Comparison of ENCODE assay signal across 18 cellular contexts in genomic region chr19:35511337-35511736, GRCh38. TPM values are rescaled to one million over a fixed set of nuclear protein-coding genes. Genes with fewer than 3 reads are reported as not detected.
DNase-seq lines count a peak whose midpoint lies in the region; ATAC-seq and TF ChIP-seq lines count a peak whose summit lies in the region.
"Had no signal": no experiment of that assay in that cellular context is flagged by ENCODE, and none has a peak within 500 bp of the region (broad histone marks: within the 10 kb centered on the region; RNA-seq: fewer than 3 reads in every experiment).

No MANE protein-coding gene starts in this region.

- H3K27ac Mint-ChIP-seq in natural killer cell: no peak overlapping the region
- no peak overlapping the region for H3K27ac Mint-ChIP-seq in natural killer cell treated with Interleukin-12 subunit alpha and Interleukin-12 subunit beta and Interleukin-15 and Interleukin-18, amount 100 ng/mL, for 72 hours
- no peak overlapping the region for H3K27ac Mint-ChIP-seq in central memory CD8-positive, alpha-beta T cell (ENCODE audit: low read depth)
- no peak overlapping the region for H3K27ac Mint-ChIP-seq in nephron
- peak overlapping the region in 1 of 10 donors; percentile 44 for H3K27ac Mint-ChIP-seq in naive thymus-derived CD8-positive, alpha-beta T cell

- H3K36me3 Mint-ChIP-seq in natural killer cell: no peaks in the 10 kb centered on the region
- no peaks in the 10 kb centered on the region for H3K36me3 Mint-ChIP-seq in natural killer cell treated with Interleukin-12 subunit alpha and Interleukin-12 subunit beta and Interleukin-15 and Interleukin-18, amount 100 ng/mL, for 72 hours
- H3K36me3 Mint-ChIP-seq in central memory CD8-positive, alpha-beta T cell (ENCODE audit: insufficient read depth): peaks cover 4% of the 10 kb centered on the region
- no peaks in the 10 kb centered on the region for H3K36me3 Mint-ChIP-seq in nephron (ENCODE audit: low read depth)
- H3K36me3 Mint-ChIP-seq in naive thymus-derived CD8-positive, alpha-beta T cell: no peaks in the 10 kb centered on the region
- H3K36me3 Mint-ChIP-seq: CD4-positive, alpha-beta memory T cell had no signal

- ATAC-seq in natural killer cell: no peak
- no peak for ATAC-seq in natural killer cell treated with Interleukin-12 subunit alpha and Interleukin-12 subunit beta and Interleukin-15 and Interleukin-18, amount 100 ng/mL, for 72 hours
- no peak for ATAC-seq in central memory CD8-positive, alpha-beta T cell (replicated peaks; ENCODE audit: extremely low read depth, poor library complexity, severe bottlenecking)
- no peak for ATAC-seq in naive thymus-derived CD8-positive, alpha-beta T cell
- ATAC-seq in GM21515 (IDR thresholded peaks at IDR 0.05; ENCODE audit: unreplicated experiment): no peak
- ATAC-seq: GM12878 had no signal

- peaks cover 7 to 19% of the 10 kb centered on the region in 2 donors for H3K27me3 Mint-ChIP-seq in natural killer cell (ENCODE audit: low read depth in 2 of 2)
- H3K27me3 Mint-ChIP-seq in natural killer cell treated with Interleukin-12 subunit alpha and Interleukin-12 subunit beta and Interleukin-15 and Interleukin-18, amount 100 ng/mL, for 72 hours: peaks cover 7 to 9% of the 10 kb centered on the region in 2 donors
- peaks cover 43% of the 10 kb centered on the region for H3K27me3 Mint-ChIP-seq in central memory CD8-positive, alpha-beta T cell
- H3K27me3 Mint-ChIP-seq in nephron (ENCODE audit: low read depth): peaks cover 77% of the 10 kb centered on the region
- peaks cover 9 to 65% (median 29%) of the 10 kb centered on the region in 5 donors for H3K27me3 Mint-ChIP-seq in naive thymus-derived CD8-positive, alpha-beta T cell

- H3K4me1 Mint-ChIP-seq in natural killer cell (peaks cover 8 to 24% of the 10 kb centered on the region in 2 donors), nephron (peaks cover 5% of the 10 kb centered on the region)
- peaks cover 5 to 7% of the 10 kb centered on the region in 2 donors for H3K4me1 Mint-ChIP-seq in natural killer cell treated with Interleukin-12 subunit alpha and Interleukin-12 subunit beta and Interleukin-15 and Interleukin-18, amount 100 ng/mL, for 72 hours (ENCODE audit: low read depth in 2 of 2)
- H3K4me1 Mint-ChIP-seq in central memory CD8-positive, alpha-beta T cell: peaks cover 15% of the 10 kb centered on the region
- H3K4me1 Mint-ChIP-seq in naive thymus-derived CD8-positive, alpha-beta T cell: peaks cover 3 to 19% (median 15%) of the 10 kb centered on the region in 4 donors

- POLR2A ChIA-PET in naive thymus-derived CD8-positive, alpha-beta T cell (lab: Charles Lee): no interaction called here

- DNase-seq in natural killer cell: no peak
- DNase-seq in natural killer cell treated with Interleukin-12 subunit alpha and Interleukin-12 subunit beta and Interleukin-15 and Interleukin-18, amount 100 ng/mL, for 72 hours (ENCODE audit: low spot score): no peak
- no peak for DNase-seq in central memory CD8-positive, alpha-beta T cell (ENCODE audit: low spot score in 2 of 2)
- no peak for DNase-seq in naive thymus-derived CD8-positive, alpha-beta T cell
- DNase-seq in H4 (ENCODE audit: low spot score): no peak
- DNase-seq: CD4-positive, alpha-beta memory T cell; DMS 273 treated with DMSO at 0.1 percent for 48 hours; DMS53; DND-41; EL had no signal

- peak overlapping the region; percentile 37 for H3K4me3 Mint-ChIP-seq in natural killer cell
- no peak overlapping the region for H3K4me3 Mint-ChIP-seq in natural killer cell treated with Interleukin-12 subunit alpha and Interleukin-12 subunit beta and Interleukin-15 and Interleukin-18, amount 100 ng/mL, for 72 hours
- H3K4me3 Mint-ChIP-seq in central memory CD8-positive, alpha-beta T cell: peak overlapping the region; percentile 29
- H3K4me3 Mint-ChIP-seq in nephron: peak overlapping the region; percentile 36 to 47 (median 41)
- H3K4me3 Mint-ChIP-seq in naive thymus-derived CD8-positive, alpha-beta T cell: peak overlapping the region in 1 of 10 donors; percentile 34

- intact Hi-C loops in natural killer cell (cut with micrococcal nuclease): loop anchor here (2.0 kb wide), 1 partner anchor 205 kb away; no protein-coding TSS in a partner anchor

- TF ChIP-seq CTCF in natural killer cell (IDR thresholded peaks at IDR 0.05) (no peak), nephron (IDR thresholded peaks at IDR 0.05; ENCODE audit: unreplicated experiment in 3 of 3) (no peak)

- H3K9me3 Mint-ChIP-seq in natural killer cell: no peaks in the 10 kb centered on the region
- H3K9me3 Mint-ChIP-seq in natural killer cell treated with Interleukin-12 subunit alpha and Interleukin-12 subunit beta and Interleukin-15 and Interleukin-18, amount 100 ng/mL, for 72 hours: no peaks in the 10 kb centered on the region
- H3K9me3 Mint-ChIP-seq in central memory CD8-positive, alpha-beta T cell: no peaks in the 10 kb centered on the region
- H3K9me3 Mint-ChIP-seq in nephron: no peaks in the 10 kb centered on the region
- H3K9me3 Mint-ChIP-seq in naive thymus-derived CD8-positive, alpha-beta T cell: no peaks in the 10 kb centered on the region
- H3K9me3 Mint-ChIP-seq: CD4-positive, alpha-beta memory T cell had no signal

RNA-seq across cellular contexts. Expression of gene DMKN, which starts 2.1 kb away (rescaled TPM):
- 10 to 100 TPM; 10.7 to 15.3 (median 11.3) TPM for total RNA-seq in natural killer cell
- total RNA-seq in natural killer cell treated with Interleukin-12 subunit alpha and Interleukin-12 subunit beta and Interleukin-15 and Interleukin-18, amount 100 ng/mL, for 72 hours: 1 to 10 TPM in 1 of 2 donors, not detected in 1; 1.8 TPM
- total RNA-seq in naive thymus-derived CD8-positive, alpha-beta T cell: 1 to 10 TPM; 1.8 to 2.6 TPM
- polyA plus RNA-seq in naive thymus-derived CD8-positive, alpha-beta T cell: 1 to 10 TPM in 1 of 3 donors, under 1 TPM in 2; 0.27 to 5.8 (median 0.42) TPM
- total RNA-seq in H4 (2014; rRNA removed; shearing (Covaris generic)): 19.6 and 34.6 TPM in 2 replicates
- polyA plus RNA-seq: CD14-positive monocyte had no signal

RNA-seq across cellular contexts. Expression of gene SBSN, which starts 16.8 kb away (rescaled TPM):
- not detected for total RNA-seq in natural killer cell
- total RNA-seq in natural killer cell treated with Interleukin-12 subunit alpha and Interleukin-12 subunit beta and Interleukin-15 and Interleukin-18, amount 100 ng/mL, for 72 hours: not detected
- under 1 TPM in 1 of 2 experiments, not detected in 1; 0.31 TPM for total RNA-seq in naive thymus-derived CD8-positive, alpha-beta T cell
- polyA plus RNA-seq in naive thymus-derived CD8-positive, alpha-beta T cell: not detected
- 0.45 TPM in 1 of 2 replicates, not detected in the other for total RNA-seq in H4 (2014; rRNA removed; shearing (Covaris generic))
- total RNA-seq: CD4-positive, alpha-beta memory T cell; G401; GM12878; H7; HT-29 had no signal
- polyA plus RNA-seq: CD14-positive monocyte; CD4-positive, alpha-beta memory T cell had no signal

RNA-seq across cellular contexts. Expression of gene KRTDAP, which starts 21.1 kb away (rescaled TPM):
- total RNA-seq in natural killer cell: not detected
- not detected for total RNA-seq in natural killer cell treated with Interleukin-12 subunit alpha and Interleukin-12 subunit beta and Interleukin-15 and Interleukin-18, amount 100 ng/mL, for 72 hours
- not detected for total RNA-seq in naive thymus-derived CD8-positive, alpha-beta T cell
- polyA plus RNA-seq in naive thymus-derived CD8-positive, alpha-beta T cell: not detected
- not detected in 2 replicates for total RNA-seq in H4 (2014; rRNA removed; shearing (Covaris generic))
- total RNA-seq: CD4-positive, alpha-beta memory T cell; G401; GM12878; HT-29 had no signal
- polyA plus RNA-seq: A549; CD14-positive monocyte; CD4-positive, alpha-beta memory T cell had no signal

RNA-seq across cellular contexts. Expression of gene GAPDHS, which starts 21.9 kb away (rescaled TPM):
- not detected for total RNA-seq in natural killer cell
- total RNA-seq in natural killer cell treated with Interleukin-12 subunit alpha and Interleukin-12 subunit beta and Interleukin-15 and Interleukin-18, amount 100 ng/mL, for 72 hours: not detected
- not detected for total RNA-seq in naive thymus-derived CD8-positive, alpha-beta T cell
- polyA plus RNA-seq in naive thymus-derived CD8-positive, alpha-beta T cell: not detected
- not detected in 2 replicates for total RNA-seq in H4 (2014; rRNA removed; shearing (Covaris generic))
- total RNA-seq: CD4-positive, alpha-beta memory T cell; G401; GM12878; HT-29 had no signal
- polyA plus RNA-seq: A549; CD14-positive monocyte; CD4-positive, alpha-beta memory T cell had no signal

RNA-seq across cellular contexts. Expression of gene TMEM147, which starts 34.1 kb away (rescaled TPM):
- 10 to 100 TPM; 30.6 to 37.9 (median 31.2) TPM for total RNA-seq in natural killer cell
- 10 to 100 TPM; 25.3 to 34.4 TPM for total RNA-seq in natural killer cell treated with Interleukin-12 subunit alpha and Interleukin-12 subunit beta and Interleukin-15 and Interleukin-18, amount 100 ng/mL, for 72 hours
- total RNA-seq in naive thymus-derived CD8-positive, alpha-beta T cell: 10 to 100 TPM; 31.1 to 34.3 TPM
- polyA plus RNA-seq in naive thymus-derived CD8-positive, alpha-beta T cell: 100 to 1,000 TPM; 151 to 159 (median 157) TPM
- 306 and 341 TPM in 2 replicates for total RNA-seq in H4 (2014; rRNA removed; shearing (Covaris generic))
